Comparison of ENCODE assay signal across 1 cellular context in genomic region chr12:45337835-45338234, GRCh38.
TF ChIP-seq lines count a peak whose summit lies in the region.

No MANE protein-coding gene starts in this region.

TF ChIP-seq in IMR-90, 13 proteins besides CTCF, POLR2A, EP300 and RAD21 (continued from another document):
- TF ChIP-seq ELK1 (IDR thresholded peaks at IDR 0.05; ENCODE audit: borderline replicate concordance, low read depth, low read length) (no peak), BHLHE40 (IDR thresholded peaks at IDR 0.05; ENCODE audit: low read depth, low read length) (no peak), CHD1 (IDR thresholded peaks at IDR 0.05; ENCODE audit: low read depth, low read length) (no peak), RCOR1 (IDR thresholded peaks at IDR 0.05; ENCODE audit: insufficient replicate concordance, low read length) (no peak), MAZ (IDR thresholded peaks at IDR 0.05; ENCODE audit: borderline replicate concordance, low read depth, low read length) (no peak), MAFK (IDR thresholded peaks at IDR 0.05; ENCODE audit: low read depth, low read length) (no peak)
